In the genomic region with DNA sequence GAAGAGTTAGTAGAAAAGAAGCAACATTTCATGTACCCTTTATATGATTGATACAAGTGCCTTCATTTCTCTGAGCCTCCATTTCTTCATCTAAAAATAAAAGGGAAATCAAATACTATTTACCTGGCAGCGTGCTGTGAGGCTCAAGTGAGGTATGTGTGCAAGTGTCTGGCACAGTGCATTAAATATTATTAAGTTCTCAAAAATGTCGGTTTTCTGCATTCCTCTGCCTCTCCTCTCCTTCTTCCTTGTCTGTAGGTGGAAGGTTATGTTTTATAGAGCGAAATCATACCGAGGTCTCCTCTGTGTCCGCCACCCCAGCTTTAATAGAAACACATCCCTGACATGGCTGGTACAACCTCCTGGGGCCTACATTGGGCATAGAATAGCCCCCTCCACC, we compare ENCODE assay signal across 17 cellular contexts.
A peak's percentile ranks its signal among the peaks of the same experiment; 100 is the strongest.
DNase-seq lines count a peak whose midpoint lies in the region; TF ChIP-seq lines count a peak whose summit lies in the region.
"Had no signal": no experiment of that assay in that cellular context is flagged by ENCODE, and none has a peak within 500 bp of the region (broad histone marks: within the 10 kb centered on the region; RNA-seq: fewer than 3 reads in every experiment).

No MANE protein-coding gene starts in this region.

- H3K9me3 Mint-ChIP-seq in H9 (no peaks in the 10 kb centered on the region), mesothelial cell of epicardium (no peaks in the 10 kb centered on the region)
- H3K9me3 Mint-ChIP-seq: CD14-positive monocyte; CD4-positive, alpha-beta T cell; CD8-positive, alpha-beta memory T cell; GM23338; HFFc6 had no signal

- intact Hi-C loops in PC-9 (cut with micrococcal nuclease; ENCODE audit: unreplicated experiment), result loop anchor here (1.0 kb wide), 1 partner anchor 18 kb away; no protein-coding TSS in a partner anchor

- no peak overlapping the region for H2BK12ac ChIP-seq in H9 (ENCODE audit: insufficient read length, low read depth, low read length)

- H3F3A ChIP-seq in PC-9 (ENCODE audit: insufficient read depth, low read depth), result peaks cover 5% of the 10 kb centered on the region; the same call in 1 of the 2 replicates

- H3K27ac ChIP-seq in H9 (ENCODE audit: insufficient read length, low read depth, low read length), result no peak overlapping the region
- H3K27ac ChIP-seq in PC-9, result peak overlapping the region; percentile 77
- H3K27ac ChIP-seq: 22Rv1; BLaER1 treated with 17β-estradiol and CSF1 and Interleukin-3, amounts not matched to agents 10 nM and 100 nM had no signal

- H3K4me3 ChIP-seq in PC-9, result no peak overlapping the region
- H3K4me3 ChIP-seq in BE2C (ENCODE audit: low read depth, low read length), result no peak overlapping the region
- H3K4me3 ChIP-seq: BLaER1 treated with 17β-estradiol and CSF1 and Interleukin-3, amounts not matched to agents 10 nM and 100 nM; GM23338; HAP-1 had no signal

- no peak overlapping the region for H3T11ph ChIP-seq in H9 (ENCODE audit: low read length)

- no peaks in the 10 kb centered on the region for H3K36me3 Mint-ChIP-seq in H9 (ENCODE audit: insufficient read depth in 1 of 3, low read depth in 3 of 3)
- H3K36me3 Mint-ChIP-seq in mesothelial cell of epicardium, result no peaks in the 10 kb centered on the region
- H3K36me3 Mint-ChIP-seq: CD14-positive monocyte; CD8-positive, alpha-beta memory T cell had no signal

- H2AFZ ChIP-seq in H9 (ENCODE audit: low read length), result no peak overlapping the region
- H2AFZ ChIP-seq in PC-9, result 0 out of 2 replicates have a peak overlapping the region, but pooled peaks have one; percentile 41
- H2AFZ ChIP-seq: GM23338 had no signal

- H3K79me2 ChIP-seq in H9 (ENCODE audit: insufficient read depth, low read length) (no peaks in the 10 kb centered on the region), PC-9 (ENCODE audit: low read depth) (no peaks in the 10 kb centered on the region)

- no peak overlapping the region for H3K56ac ChIP-seq in H9 (ENCODE audit: insufficient read length, low read depth, low read length)

- H3K27me3 Mint-ChIP-seq in H9 (ENCODE audit: low read depth) (peaks cover 9% of the 10 kb centered on the region), mesothelial cell of epicardium (ENCODE audit: low read depth) (no peaks in the 10 kb centered on the region)

- no CpG with 5 or more reads among the region's 5 CpGs for WGBS in H9 (ENCODE audit: extremely low coverage, insufficient read length, low lambda C conversion rate)

- H3K23me2 ChIP-seq in H9 (ENCODE audit: insufficient read length, low read depth, low read length, poor library complexity, severe bottlenecking), result no peaks in the 10 kb centered on the region

- H2BK20ac ChIP-seq in H9 (ENCODE audit: low read depth, low read length, poor library complexity, severe bottlenecking), result no peak overlapping the region

- no peak overlapping the region for H2AK5ac ChIP-seq in H9 (ENCODE audit: insufficient read length, low read length)

- H3K9me3 ChIP-seq in H9 (ENCODE audit: control insufficient read depth, low read depth, low read length) (no peaks in the 10 kb centered on the region), PC-9 (ENCODE audit: insufficient read depth, low read depth) (no peaks in the 10 kb centered on the region), BE2C (no peaks in the 10 kb centered on the region; the same call in 1 of the 2 replicates)
- H3K9me3 ChIP-seq: BLaER1 treated with 17β-estradiol and CSF1 and Interleukin-3, amounts not matched to agents 10 nM and 100 nM; HAP-1 had no signal

- H3K4me1 ChIP-seq in H9 (ENCODE audit: insufficient read depth, low read length), result no peaks in the 10 kb centered on the region
- H3K4me1 ChIP-seq in PC-9 (replicated peaks; ENCODE audit: insufficient read depth), result peaks cover 25% of the 10 kb centered on the region
- no peaks in the 10 kb centered on the region for H3K4me1 ChIP-seq in BE2C
- H3K4me1 ChIP-seq: BLaER1 treated with 17β-estradiol and CSF1 and Interleukin-3, amounts not matched to agents 10 nM and 100 nM; HAP-1 had no signal

- no peak overlapping the region for H3K18ac ChIP-seq in H9 (ENCODE audit: insufficient read length, low read depth, low read length)

- H4K5ac ChIP-seq in H9 (ENCODE audit: insufficient read length, low read depth, low read length), result no peak overlapping the region

- CTCF ChIA-PET in PC-9 (lab: Charles Lee), result no interaction called here

- H3K27me3 ChIP-seq in H9 (ENCODE audit: insufficient read depth, low read length) (no peaks in the 10 kb centered on the region), PC-9 (ENCODE audit: insufficient read depth, low read depth) (no peaks in the 10 kb centered on the region), BE2C (no peaks in the 10 kb centered on the region)
- H3K27me3 ChIP-seq: BLaER1 treated with 17β-estradiol and CSF1 and Interleukin-3, amounts not matched to agents 10 nM and 100 nM had no signal

- DNase-seq in H9 (no peak), PC-9 (peak; percentile 31 to 92), mesothelial cell of epicardium (ENCODE audit: low spot score in 2 of 2, unreplicated experiment in 2 of 2) (no peak), BE2C (no peak), EL (no peak), DMS79 (lab: John Stamatoyannopoulos, UW) (no peak)
- DNase-seq: CD4-positive, alpha-beta T cell; CD8-positive, alpha-beta memory T cell; DMS 273 treated with DMSO at 0.1 percent for 48 hours; DMS79 treated with DMSO at 0.1 percent for 48 hours; HFFc6 had no signal

- no TSS peak for BruUV-seq in PC-9 (replicated peaks; lab: Mats Ljungman, UMichigan)

- H3K9ac ChIP-seq in H9 (ENCODE audit: extremely low read depth, insufficient read length, low read length), result no peak overlapping the region
- H3K9ac ChIP-seq: BLaER1 treated with 17β-estradiol and CSF1 and Interleukin-3, amounts not matched to agents 10 nM and 100 nM had no signal

- H3K4me3 Mint-ChIP-seq in H9 (no peak overlapping the region), mesothelial cell of epicardium (no peak overlapping the region)
- H3K4me3 Mint-ChIP-seq: B cell; CD14-positive monocyte; CD4-positive, alpha-beta T cell; CD8-positive, alpha-beta memory T cell; GM23338; HFFc6 had no signal

- peak overlapping the region; percentile 77 for H4K91ac ChIP-seq in H9 (ENCODE audit: insufficient read length, low read depth, low read length)

- H2BK5ac ChIP-seq in H9 (ENCODE audit: insufficient read length, low read length), result no peak overlapping the region

- H3K79me1 ChIP-seq in H9 (ENCODE audit: insufficient read depth, low read depth, low read length, poor library complexity, severe bottlenecking), result no peaks in the 10 kb centered on the region

- H3K27ac Mint-ChIP-seq in H9 (no peak overlapping the region), mesothelial cell of epicardium (peak overlapping the region; percentile 80)
- H3K27ac Mint-ChIP-seq: B cell; CD14-positive monocyte; CD4-positive, alpha-beta T cell; CD8-positive, alpha-beta memory T cell; GM23338; HFFc6 had no signal

- no peaks in the 10 kb centered on the region for H4K20me1 ChIP-seq in H9 (ENCODE audit: control insufficient read depth, insufficient read depth, insufficient read length)
- H4K20me1 ChIP-seq in PC-9 (ENCODE audit: insufficient read depth), result no peaks in the 10 kb centered on the region
- H4K20me1 ChIP-seq: BLaER1 treated with 17β-estradiol and CSF1 and Interleukin-3, amounts not matched to agents 10 nM and 100 nM had no signal

- no peak overlapping the region for H4K8ac ChIP-seq in H9 (replicated peaks; ENCODE audit: insufficient read length, low read depth, low read length)

- H3K23ac ChIP-seq in H9 (ENCODE audit: insufficient read length, low read depth, low read length), result no peak overlapping the region

- no peak overlapping the region for H3K4me2 ChIP-seq in H9 (ENCODE audit: insufficient read depth, insufficient read length, low read length)
- peak overlapping the region; percentile 70 for H3K4me2 ChIP-seq in PC-9
- H3K4me2 ChIP-seq: BLaER1 treated with 17β-estradiol and CSF1 and Interleukin-3, amounts not matched to agents 10 nM and 100 nM; GM23338 had no signal

- no peak for TF ChIP-seq CTCF in H9 (conservative IDR thresholded peaks at IDR 0.05)
- TF ChIP-seq CTCF in PC-9 (conservative IDR thresholded peaks at IDR 0.05), result no peak
- no peak for TF ChIP-seq CTCF in mesothelial cell of epicardium (IDR thresholded peaks at IDR 0.05; ENCODE audit: unreplicated experiment)
- no peak for TF ChIP-seq CTCF in BE2C (IDR thresholded peaks at IDR 0.05; ENCODE audit: low read depth, low read length)

- H3K4me1 Mint-ChIP-seq in H9, result no peaks in the 10 kb centered on the region
- H3K4me1 Mint-ChIP-seq in mesothelial cell of epicardium, result peaks cover 12% of the 10 kb centered on the region
- H3K4me1 Mint-ChIP-seq: B cell; CD14-positive monocyte; CD8-positive, alpha-beta memory T cell; GM23338 had no signal

- H2BK15ac ChIP-seq in H9 (ENCODE audit: low read depth, low read length), result no peak overlapping the region

- H3K14ac ChIP-seq in H9 (ENCODE audit: insufficient read depth, low read length), result no peak overlapping the region

- H3K36me3 ChIP-seq in PC-9 (ENCODE audit: low read depth), result no peaks in the 10 kb centered on the region
- H3K36me3 ChIP-seq in BE2C, result no peaks in the 10 kb centered on the region
- H3K36me3 ChIP-seq: BLaER1 treated with 17β-estradiol and CSF1 and Interleukin-3, amounts not matched to agents 10 nM and 100 nM; HAP-1 had no signal

- H3K4ac ChIP-seq in H9 (ENCODE audit: low read depth, low read length), result no peak overlapping the region

- no peaks in the 10 kb centered on the region for H3K9me2 ChIP-seq in PC-9 (ENCODE audit: insufficient read depth)

- POLR2A ChIA-PET in PC-9 (lab: Charles Lee; ENCODE audit: unreplicated experiment), result no interaction called here

- no peak overlapping the region for H2BK120ac ChIP-seq in H9 (ENCODE audit: low read depth, low read length, poor library complexity, severe bottlenecking)

Comparison
In these comparisons a context has a peak if more than half of its experiments do, and no peak if none do; other contexts are left out.
1. DNase-seq: peak in PC-9 (2 of 2); none in H9 (single experiment), mesothelial cell of epicardium (0 of 2), BE2C (single experiment), EL (single experiment) and DMS79 (single experiment).